Comparison of ENCODE assay signal across 14 cellular contexts in genomic region chr9:135982499-135983264, GRCh38. TPM values are rescaled to one million over a fixed set of nuclear protein-coding genes. Genes with fewer than 3 reads are reported as not detected.
DNase-seq lines count a peak whose midpoint lies in the region; ATAC-seq, FAIRE-seq and TF ChIP-seq lines count a peak whose summit lies in the region.
"Had no signal": no experiment of that assay in that cellular context is flagged by ENCODE, and none has a peak within 500 bp of the region (broad histone marks: within the 10 kb centered on the region; RNA-seq: fewer than 3 reads in every experiment).

No MANE protein-coding gene starts in this region.

- no peak overlapping the region for H4K5ac ChIP-seq in H1 (ENCODE audit: insufficient read length, low read depth, low read length)

- no peak overlapping the region for H2BK5ac ChIP-seq in H1 (ENCODE audit: low read depth, low read length)

- H3K4ac ChIP-seq in H1 (replicated peaks; ENCODE audit: insufficient read length, low read depth, low read length): no peak overlapping the region

- H3K27me3 ChIP-seq in BE2C (peaks cover 6% of the 10 kb centered on the region), GM23338 (ENCODE audit: insufficient read depth) (no peaks in the 10 kb centered on the region), H1 (replicated peaks in 1 of 4; ENCODE audit: control insufficient read depth in 3 of 4, extremely low read depth in 1 of 4, insufficient read depth in 3 of 4, low read length in 3 of 4) (no peaks in the 10 kb centered on the region), MM.1S (replicated peaks; ENCODE audit: insufficient read depth, low read length) (peaks cover 86% of the 10 kb centered on the region)

- H3K4me1 ChIP-seq in BE2C: peaks cover 25% of the 10 kb centered on the region
- H3K4me1 ChIP-seq in GM23338 (ENCODE audit: insufficient read depth): no peaks in the 10 kb centered on the region
- peaks cover 0 to 3% (median 0%) of the 10 kb centered on the region in 4 experiments; a peak in 1 of 7 replicates for H3K4me1 ChIP-seq in H1 (replicated peaks in 1 of 4; ENCODE audit: control insufficient read depth in 3 of 4, insufficient read depth in 4 of 4, low read length in 3 of 4)
- H3K4me1 ChIP-seq in MM.1S (ENCODE audit: low read length): no peaks in the 10 kb centered on the region

- POLR2A ChIA-PET in H1 (lab: Charles Lee; ENCODE audit: partially characterized antibody): no interaction called here

- H4K91ac ChIP-seq in H1 (replicated peaks; ENCODE audit: insufficient read length, low read length): no peak overlapping the region

- no peak overlapping the region for H2AFZ ChIP-seq in GM23338
- no peak overlapping the region for H2AFZ ChIP-seq in H1 (ENCODE audit: low read length)
- H2AFZ ChIP-seq in MM.1S (ENCODE audit: low read length): no peak overlapping the region

- H3K9me3 ChIP-seq in BE2C (no peaks in the 10 kb centered on the region), H1 (ENCODE audit: insufficient read depth in 2 of 2, low read depth in 1 of 2, low read length in 1 of 2) (no peaks in the 10 kb centered on the region), MM.1S (replicated peaks; ENCODE audit: insufficient read depth, low read length) (no peaks in the 10 kb centered on the region)

- no peaks in the 10 kb centered on the region for H3K9me3 Mint-ChIP-seq in GM23338
- H3K9me3 Mint-ChIP-seq: CD4-positive, CD25-positive, alpha-beta regulatory T cell had no signal

- 88% methylated on average over 26 of the region's 26 CpGs; no CpG with 5 or more reads in 1 of the 2 experiments for WGBS in H1 (ENCODE audit: extremely low coverage in 1 of 2, insufficient coverage in 1 of 2, insufficient read length in 1 of 2, insufficient replicate concordance in 2 of 2, low coverage in 1 of 2, low lambda C conversion rate in 2 of 2, missing lambda C conversion rate in 1 of 2), 2 experiments

- no peak overlapping the region for H3K14ac ChIP-seq in H1 (ENCODE audit: insufficient read length)

- H3K4me2 ChIP-seq in GM23338 (no peak overlapping the region), H1 (ENCODE audit: insufficient read depth in 1 of 2, low read depth in 2 of 2, low read length in 2 of 2) (no peak overlapping the region), MM.1S (ENCODE audit: low read depth, low read length) (no peak overlapping the region)
- H3K4me2 ChIP-seq: KMS-11 had no signal

- H2BK120ac ChIP-seq in H1 (replicated peaks; ENCODE audit: low read depth, low read length): no peak overlapping the region

- H3K18ac ChIP-seq in H1 (ENCODE audit: extremely low read depth, low read length): no peak overlapping the region

- no peak overlapping the region for H3K23ac ChIP-seq in H1 (ENCODE audit: insufficient read length)

- 0 out of 2 replicates have a peak overlapping the region, but pooled peaks have one; percentile 61 for H2BK15ac ChIP-seq in H1 (ENCODE audit: low read length)

- FAIRE-seq in H1 (lab: Jason Lieb, UNC): no peak
- FAIRE-seq: A204.1, GM12878, GM18507 had no signal

- H3K36me3 Mint-ChIP-seq in GM23338 (ENCODE audit: low read depth): no peaks in the 10 kb centered on the region
- H3K36me3 Mint-ChIP-seq: CD4-positive, CD25-positive, alpha-beta regulatory T cell had no signal

- H3K27ac ChIP-seq in GM23338 (ENCODE audit: low read depth) (no peak overlapping the region), angular gyrus (ENCODE audit: low read depth, low read length) (peak overlapping the region; percentile 59), H1 (ENCODE audit: low read depth, low read length) (no peak overlapping the region), MM.1S (ENCODE audit: low read length) (no peak overlapping the region)
- H3K27ac ChIP-seq: KMS-11 had no signal

- ATAC-seq in GM23338 (peak; percentile 20), HG03342 (IDR thresholded peaks at IDR 0.05; ENCODE audit: unreplicated experiment) (no peak), HG03097 (IDR thresholded peaks at IDR 0.05; ENCODE audit: low FRiP score, unreplicated experiment) (no peak)
- ATAC-seq: GM12878 had no signal

- H3F3A ChIP-seq in GM23338 (replicated peaks; ENCODE audit: low read depth): no peaks in the 10 kb centered on the region
- no peaks in the 10 kb centered on the region for H3F3A ChIP-seq in MM.1S (ENCODE audit: insufficient read depth, low read length)

- TF ChIP-seq CTCF in BE2C (IDR thresholded peaks at IDR 0.05; ENCODE audit: low read depth, low read length): no peak
- no peak for TF ChIP-seq CTCF in GM23338 (conservative IDR thresholded peaks at IDR 0.05; ENCODE audit: low read depth in 2 of 2)
- no peak for TF ChIP-seq CTCF in H1 (IDR thresholded peaks at IDR 0.05; ENCODE audit: control extremely low read depth in 1 of 3, insufficient read depth in 1 of 3, low read depth in 1 of 3, low read length in 3 of 3)
- TF ChIP-seq CTCF in MM.1S (IDR thresholded peaks at IDR 0.05; ENCODE audit: low read length): no peak

- H4K20me1 ChIP-seq in GM23338 (replicated peaks; ENCODE audit: insufficient read depth) (no peaks in the 10 kb centered on the region), H1 (replicated peaks in 1 of 2; ENCODE audit: control insufficient read depth in 1 of 2, insufficient read depth in 2 of 2, low read length in 2 of 2) (no peaks in the 10 kb centered on the region), MM.1S (ENCODE audit: insufficient read depth, low read length) (no peaks in the 10 kb centered on the region)

- H2AK5ac ChIP-seq in H1 (ENCODE audit: low read depth, low read length): no peak overlapping the region

- H3K36me3 ChIP-seq in BE2C (no peaks in the 10 kb centered on the region), GM23338 (ENCODE audit: insufficient read depth) (no peaks in the 10 kb centered on the region), H1 (ENCODE audit: control insufficient read depth in 2 of 4, insufficient read depth in 4 of 4, low read length in 3 of 4) (no peaks in the 10 kb centered on the region), MM.1S (replicated peaks; ENCODE audit: insufficient read depth, low read length) (no peaks in the 10 kb centered on the region)

- H3K9me2 ChIP-seq in GM23338 (ENCODE audit: insufficient read depth): no peaks in the 10 kb centered on the region
- H3K9me2 ChIP-seq in MM.1S (replicated peaks; ENCODE audit: insufficient read depth, low read length): no peaks in the 10 kb centered on the region

- H3K79me2 ChIP-seq in GM23338 (replicated peaks; ENCODE audit: insufficient read depth): no peaks in the 10 kb centered on the region
- no peaks in the 10 kb centered on the region for H3K79me2 ChIP-seq in H1 (ENCODE audit: control insufficient read depth in 1 of 2, insufficient read depth in 2 of 2, low read length in 2 of 2)
- H3K79me2 ChIP-seq in MM.1S (ENCODE audit: low read length): no peaks in the 10 kb centered on the region

- peak overlapping the region; percentile 60; the same call in 1 of the 2 replicates for H2BK12ac ChIP-seq in H1 (ENCODE audit: low read depth, low read length)

- H3K4me3 Mint-ChIP-seq in GM23338: no peak overlapping the region
- H3K4me3 Mint-ChIP-seq: CD4-positive, CD25-positive, alpha-beta regulatory T cell had no signal

- no peak overlapping the region for H3K27ac Mint-ChIP-seq in GM23338
- H3K27ac Mint-ChIP-seq: CD4-positive, CD25-positive, alpha-beta regulatory T cell had no signal

- no peaks in the 10 kb centered on the region for H3K23me2 ChIP-seq in H1 (ENCODE audit: low read depth, low read length)

- TF ChIP-seq RAD21 in H1 (IDR thresholded peaks at IDR 0.05 in 1 of 2, conservative IDR thresholded peaks at IDR 0.05 in 1 of 2; ENCODE audit: low read depth in 2 of 2, low read length in 2 of 2): no peak

- H3K79me1 ChIP-seq in H1 (ENCODE audit: low read depth, low read length): no peaks in the 10 kb centered on the region

- H3K56ac ChIP-seq in H1 (replicated peaks; ENCODE audit: insufficient read length, low read depth, low read length): no peak overlapping the region

- DNase-seq in BE2C (no peak), GM23338 (ENCODE audit: low spot score) (no peak), H1 (ENCODE audit: low read depth in 1 of 2, low spot score in 2 of 2) (no peak), MM.1S (no peak)
- DNase-seq: CD4-positive, CD25-positive, alpha-beta regulatory T cell; DMS79; HCEC 1CT had no signal

- peaks cover 3% of the 10 kb centered on the region for H3K27me3 Mint-ChIP-seq in GM23338 (ENCODE audit: insufficient read depth, low read depth, poor library complexity)
- H3K27me3 Mint-ChIP-seq: CD4-positive, CD25-positive, alpha-beta regulatory T cell had no signal

- no peaks in the 10 kb centered on the region; the same call in 2 of the 3 replicates for H3K4me1 Mint-ChIP-seq in GM23338

- no peak overlapping the region for H2BK20ac ChIP-seq in H1 (ENCODE audit: low read length)

- H3K9ac ChIP-seq in H1 (replicated peaks in 1 of 4; ENCODE audit: extremely low read depth in 1 of 4, low read depth in 3 of 4, low read length in 3 of 4) (no peak overlapping the region), MM.1S (ENCODE audit: low read length) (no peak overlapping the region)
- H3K9ac ChIP-seq: KMS-11 had no signal

- no peak for TF ChIP-seq POLR2A in H1 (IDR thresholded peaks at IDR 0.05; ENCODE audit: control extremely low read depth in 1 of 2, low read depth in 2 of 2, low read length in 2 of 2)

- no peak overlapping the region for H4K8ac ChIP-seq in H1 (ENCODE audit: extremely low read depth, insufficient read depth, low read length)

- TF ChIP-seq EP300 in H1 (IDR thresholded peaks at IDR 0.05; ENCODE audit: borderline replicate concordance in 1 of 2, low read depth in 2 of 2, low read length in 2 of 2): no peak

- CTCF ChIA-PET in H1 (lab: Charles Lee; ENCODE audit: partially characterized antibody): interaction anchor here (0.6 to 2.9 kb wide), 4 partner anchors 9 to 105 kb away, joined by 3 to 17 read pairs (median 6); no protein-coding TSS in a partner anchor

- peak overlapping the region; percentile 30; the same call in 1 of the 2 replicates for H3K4me3 ChIP-seq in BE2C (ENCODE audit: low read depth, low read length)
- no peak overlapping the region for H3K4me3 ChIP-seq in GM23338
- no peak overlapping the region for H3K4me3 ChIP-seq in H1 (ENCODE audit: extremely low read depth in 1 of 4, insufficient read depth in 2 of 4, low read depth in 3 of 4, low read length in 4 of 4)
- H3K4me3 ChIP-seq in MM.1S (ENCODE audit: low read length): no peak overlapping the region
- H3K4me3 ChIP-seq: GM12878 had no signal

RNA-seq across cellular contexts. Expression of gene UBAC1, which starts 21.5 kb away (rescaled TPM):
- polyA plus RNA-seq in BE2C (2012; ENCODE audit: insufficient read depth, insufficient read length, low read depth): 81.2 TPM
- total RNA-seq in GM23338 (2014; rRNA removed; shearing (Covaris generic)): 86.6 and 95.7 TPM in 2 replicates
- 63.2 and 71.6 TPM in 2 replicates for polyA plus RNA-seq in GM23338 (2016; fragmentation: Nextera tagmentation; extraction: Ambion mirVana)
- total RNA-seq in H1 (2021; fragmentation: NEBNext Ultra II Directional; extraction: Animal tissue kit (Norgen Biotek cat#: 25700)): 59.3 and 63.1 TPM in 2 replicates
- 85.2 and 105 TPM in 2 replicates for polyA plus RNA-seq in H1 (2011; rRNA removed)
- polyA plus RNA-seq in H1 (2011; cell fraction: cytosol; rRNA removed): 74.8 TPM
- 68.0 TPM for polyA plus RNA-seq in H1 (2011; cell fraction: nucleus; rRNA removed)
- polyA plus RNA-seq in H1 (2012, experiment 1 of 2): 40.4 to 56.7 TPM (median 50.5 TPM) in 4 replicates
- 65.3 TPM for polyA plus RNA-seq in H1 (2012, experiment 2 of 2)
- 51.1 TPM for polyA plus RNA-seq in H1 (2013, experiment 1 of 2)
- 54.0 TPM for polyA plus RNA-seq in H1 (2013, experiment 2 of 2)
- polyA minus RNA-seq in H1 (2011; rRNA and poly(A)+ RNA removed): 21.6 and 41.3 TPM in 2 replicates
- polyA minus RNA-seq in H1 (2011; cell fraction: cytosol; rRNA and poly(A)+ RNA removed): 26.6 TPM
- polyA minus RNA-seq in H1 (2011; cell fraction: nucleus; rRNA and poly(A)+ RNA removed): 19.2 TPM
